ENCODE assay signal across 21 cellular contexts in the genomic region with DNA sequence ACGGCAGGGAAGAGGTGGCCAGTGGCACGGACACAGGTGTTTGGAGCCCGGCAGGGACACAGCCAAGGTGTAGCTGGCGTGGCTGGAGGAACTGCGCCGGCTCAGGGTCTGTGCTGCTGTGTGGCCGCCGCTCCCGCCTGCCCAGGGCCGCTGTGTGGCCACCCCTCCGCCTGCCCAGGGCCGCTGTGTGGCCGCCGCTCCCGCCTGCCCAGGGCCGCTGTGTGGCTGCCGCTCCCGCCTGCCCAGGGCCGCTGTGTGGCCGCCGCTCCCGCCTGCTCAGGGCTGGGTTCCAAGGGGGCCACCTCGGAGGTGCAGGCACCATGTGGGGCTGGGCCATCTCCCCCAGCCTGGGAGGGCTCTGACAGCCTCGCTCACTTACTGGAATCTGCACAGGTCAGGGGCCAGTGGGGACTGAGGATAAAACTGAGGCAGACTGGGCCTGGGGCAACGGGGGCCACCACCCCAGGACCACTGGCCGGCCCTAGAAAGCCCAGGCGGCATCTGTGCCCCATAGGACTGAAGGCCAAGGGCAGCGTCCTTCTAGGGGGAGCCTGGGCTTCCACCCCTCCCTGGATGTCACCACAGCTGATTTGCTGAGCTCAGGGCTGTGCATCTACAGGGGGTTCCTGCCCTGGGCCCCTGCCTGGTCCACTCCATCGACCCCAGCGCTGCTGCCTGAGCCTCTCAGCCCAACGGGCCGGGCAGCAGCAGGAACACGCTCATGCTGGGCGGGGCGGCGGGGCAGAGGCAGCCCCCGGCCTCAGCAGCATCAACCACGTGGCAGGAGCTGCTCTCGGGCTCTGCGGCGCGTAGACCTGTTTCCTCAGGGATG. TPM values are rescaled to one million over a fixed set of nuclear protein-coding genes. Genes with fewer than 3 reads are reported as not detected.
DNase-seq lines count a peak whose midpoint lies in the region; ATAC-seq, FAIRE-seq and TF ChIP-seq lines count a peak whose summit lies in the region.
"Had no signal": no experiment of that assay in that cellular context is flagged by ENCODE, and none has a peak within 500 bp of the region (broad histone marks: within the 10 kb centered on the region; RNA-seq: fewer than 3 reads in every experiment).

No MANE protein-coding gene starts in this region.

- H3K36me3 ChIP-seq in right atrium auricular region (no peaks in the 10 kb centered on the region), H7 (replicated peaks; ENCODE audit: control insufficient read depth, insufficient read depth, low read length) (no peaks in the 10 kb centered on the region), kidney (ENCODE audit: control insufficient read depth in 1 of 2, insufficient read depth in 2 of 2, low read length in 2 of 2) (no peaks in the 10 kb centered on the region), psoas muscle (ENCODE audit: insufficient read depth in 1 of 2, low read depth in 1 of 2) (peaks cover 0 to 12% of the 10 kb centered on the region in 2 donors), small intestine (ENCODE audit: control insufficient read depth in 2 of 2, insufficient read depth in 2 of 2, low read length in 2 of 2) (no peaks in the 10 kb centered on the region)
- H3K36me3 ChIP-seq: BLaER1 had no signal

- H3K4me3 Mint-ChIP-seq in activated T-cell treated with anti-CD3 and anti-CD28 coated beads, Interleukin-2, amount 50 U/mL, for 72 hours, result no peak overlapping the region

- intact Hi-C loops in left cardiac atrium (cut with DNase I), result no loop called here
- intact Hi-C loops in kidney (cut with DNase I), result loop anchor here (5.0 kb wide), 1 partner anchor 270 kb away; no protein-coding TSS in a partner anchor
- intact Hi-C loops in psoas muscle (cut with DNase I), result loop anchor here in 1 of 2 donors (2.0 kb wide), 1 partner anchor 274 kb away; no protein-coding TSS in a partner anchor

- peaks cover 0 to 13% of the 10 kb centered on the region in 2 donors for H3K4me1 ChIP-seq in right atrium auricular region
- no peaks in the 10 kb centered on the region for H3K4me1 ChIP-seq in kidney (ENCODE audit: control insufficient read depth in 1 of 2, insufficient read depth in 1 of 2, low read depth in 1 of 2, low read length in 2 of 2)
- H3K4me1 ChIP-seq in psoas muscle, result peaks cover 5% of the 10 kb centered on the region
- no peaks in the 10 kb centered on the region for H3K4me1 ChIP-seq in small intestine (ENCODE audit: control insufficient read depth in 2 of 2, insufficient read depth in 1 of 2, low read depth in 1 of 2, low read length in 1 of 2)

- no peak overlapping the region for H3K27ac ChIP-seq in right atrium auricular region
- no peak overlapping the region for H3K27ac ChIP-seq in kidney (ENCODE audit: low read depth in 2 of 2, low read length in 2 of 2)
- H3K27ac ChIP-seq in psoas muscle, result no peak overlapping the region
- H3K27ac ChIP-seq in small intestine (ENCODE audit: low read depth in 1 of 2, low read length in 1 of 2), result no peak overlapping the region

- no peak for FAIRE-seq in kidney (lab: Jason Lieb, UNC)
- FAIRE-seq in small intestine (lab: Jason Lieb, UNC), result no peak
- FAIRE-seq: A204.1, GM12892, GM18507, RCC 7860 had no signal

- H3K4me3 ChIP-seq in right atrium auricular region, result no peak overlapping the region
- no peak overlapping the region for H3K4me3 ChIP-seq in H7 (ENCODE audit: insufficient read depth, low read depth, low read length)
- no peak overlapping the region for H3K4me3 ChIP-seq in kidney (ENCODE audit: low read length in 2 of 2)
- H3K4me3 ChIP-seq in psoas muscle, result no peak overlapping the region
- no peak overlapping the region for H3K4me3 ChIP-seq in small intestine (ENCODE audit: low read depth in 1 of 2, low read length in 2 of 2)
- H3K4me3 ChIP-seq: BLaER1 had no signal

- no peaks in the 10 kb centered on the region for H3K27me3 Mint-ChIP-seq in activated T-cell treated with anti-CD3 and anti-CD28 coated beads, Interleukin-2, amount 50 U/mL, for 72 hours (ENCODE audit: low read depth)
- H3K27me3 Mint-ChIP-seq: CD8-positive, alpha-beta memory T cell had no signal

- H3K27me3 ChIP-seq in right atrium auricular region (no peaks in the 10 kb centered on the region), H7 (ENCODE audit: control insufficient read depth, insufficient read depth, low read length) (no peaks in the 10 kb centered on the region), psoas muscle (ENCODE audit: insufficient read depth in 3 of 3, low read length in 2 of 3) (no peaks in the 10 kb centered on the region), small intestine (ENCODE audit: control insufficient read depth in 2 of 2, insufficient read depth in 2 of 2, low read length in 2 of 2) (no peaks in the 10 kb centered on the region)
- H3K27me3 ChIP-seq: BLaER1 had no signal

- peaks cover 0 to 4% of the 10 kb centered on the region in 2 donors for H3K9me3 Mint-ChIP-seq in activated T-cell treated with anti-CD3 and anti-CD28 coated beads, Interleukin-2, amount 50 U/mL, for 72 hours

- no peak overlapping the region for H3K9ac ChIP-seq in kidney (ENCODE audit: low read length in 2 of 2)

- ATAC-seq in left cardiac atrium, result no peak
- no peak for ATAC-seq in psoas muscle
- ATAC-seq in activated T-cell treated with anti-CD3 and anti-CD28 coated beads, Interleukin-2, amount 50 U/mL, for 72 hours (replicated peaks in 1 of 2), result no peak

- no peak for TF ChIP-seq CTCF in right atrium auricular region (IDR thresholded peaks at IDR 0.05)
- TF ChIP-seq CTCF in kidney (IDR thresholded peaks at IDR 0.05; ENCODE audit: borderline replicate concordance, extremely low read depth, insufficient read depth), result no peak
- no peak for TF ChIP-seq CTCF in psoas muscle (IDR thresholded peaks at IDR 0.05)

- H3K27ac Mint-ChIP-seq in activated T-cell treated with anti-CD3 and anti-CD28 coated beads, Interleukin-2, amount 50 U/mL, for 72 hours, result no peak overlapping the region

- 91 to 94% (median 92%) methylated on average over 29 to 42 of the region's 42 CpGs for WGBS in psoas muscle, 3 donors
- WGBS in small intestine, 3 donors, result 51 to 84% (median 75%) methylated on average over 26 to 42 of the region's 42 CpGs

- H3K36me3 Mint-ChIP-seq in activated T-cell treated with anti-CD3 and anti-CD28 coated beads, Interleukin-2, amount 50 U/mL, for 72 hours (ENCODE audit: insufficient read depth in 2 of 2), result peaks cover 0 to 10% of the 10 kb centered on the region in 2 donors

- peak; percentile 22 for DNase-seq in left cardiac atrium
- DNase-seq in right atrium auricular region (ENCODE audit: low spot score), result no peak
- DNase-seq in H7, result peak; percentile 59
- DNase-seq in kidney, result peak; percentile 55
- DNase-seq in psoas muscle, result peak; percentile 13 to 50
- DNase-seq in dedifferentiated amniotic fluid mesenchymal stem cell (ENCODE audit: extremely low spot score), result no peak
- DNase-seq in activated T-cell treated with anti-CD3 and anti-CD28 coated beads, Interleukin-2, amount 50 U/mL, for 72 hours, result no peak
- DNase-seq in small intestine, result no peak
- DNase-seq: CD8-positive, alpha-beta memory T cell; GOT3; KBM-7; MV-4-11; NCI-H1694 treated with DMSO at 0.1 percent for 48 hours; NCI-H510A; NCI-H774; SHP77 treated with DMSO at 0.1 percent for 48 hours had no signal

- H3K9me3 ChIP-seq in right atrium auricular region (no peaks in the 10 kb centered on the region), kidney (ENCODE audit: control insufficient read depth in 1 of 2, low read length in 2 of 2) (no peaks in the 10 kb centered on the region), psoas muscle (no peaks in the 10 kb centered on the region), small intestine (ENCODE audit: control insufficient read depth, low read depth) (no peaks in the 10 kb centered on the region)

- peaks cover 6% of the 10 kb centered on the region for H3K4me1 Mint-ChIP-seq in activated T-cell treated with anti-CD3 and anti-CD28 coated beads, Interleukin-2, amount 50 U/mL, for 72 hours (ENCODE audit: low read depth)

RNA-seq across cellular contexts. Expression of gene C13orf46, which starts 21.5 kb away (rescaled TPM):
- total RNA-seq in left cardiac atrium, result 1 to 10 TPM in 1 of 2 donors, under 1 TPM in 1; 0.65 to 1.4 TPM
- 1 to 10 TPM in 1 of 2 donors, under 1 TPM in 1; 0.59 to 2.7 TPM for total RNA-seq in right atrium auricular region
- total RNA-seq in H7 (2014; rRNA removed; shearing (Covaris generic)), result not detected in 2 replicates
- total RNA-seq in kidney, result 1.1 TPM
- polyA plus RNA-seq in kidney (ENCODE audit: insufficient read depth, low read depth, low replicate concordance), result not detected
- total RNA-seq in psoas muscle, result 1 to 10 TPM in 1 of 4 donors, under 1 TPM in 3; 0.24 to 2.5 (median 0.73) TPM
- polyA plus RNA-seq in psoas muscle, result under 1 TPM in 2 of 3 donors, not detected in 1; 0.14 to 0.53 TPM
- total RNA-seq in activated T-cell treated with anti-CD3 and anti-CD28 coated beads, Interleukin-2, amount 50 U/mL, for 72 hours, result 1 to 10 TPM; 4.6 to 6.9 TPM
- under 1 TPM in 2 of 3 donors, not detected in 1; 0.22 to 0.27 TPM for polyA plus RNA-seq in small intestine

Comparison
In these comparisons a context has a peak if more than half of its experiments do, and no peak if none do; other contexts are left out.
1. DNase-seq: peak in left cardiac atrium (single experiment), H7 (single experiment), kidney (single experiment) and psoas muscle (2 of 2); none in right atrium auricular region (single experiment), dedifferentiated amniotic fluid mesenchymal stem cell (single experiment), activated T-cell treated with anti-CD3 and anti-CD28 coated beads, Interleukin-2, amount 50 U/mL, for 72 hours (0 of 2) and small intestine (single experiment).